ENCODE assay signal across 21 cellular contexts in genomic region chr10:133023216-133023843, GRCh38.
DNase-seq lines count a peak whose midpoint lies in the region; ATAC-seq, FAIRE-seq and TF ChIP-seq lines count a peak whose summit lies in the region.
"Had no signal": no experiment of that assay in that cellular context is flagged by ENCODE, and none has a peak within 500 bp of the region (broad histone marks: within the 10 kb centered on the region; RNA-seq: fewer than 3 reads in every experiment).

No MANE protein-coding gene starts in this region.

- CTCF ChIA-PET in WTC11 (lab: Charles Lee) = interaction anchor here (1.4 kb wide), 1 partner anchor 27 kb away, joined by 3 read pairs; no protein-coding TSS in a partner anchor

- peak overlapping the region; percentile 84; the same call in 1 of the 2 replicates for H3K27ac Mint-ChIP-seq in WTC11
- H3K27ac Mint-ChIP-seq: CD4-positive, alpha-beta T cell; GM23338; HFFc6; IgD-negative memory B cell had no signal

- peaks cover 16% of the 10 kb centered on the region for H3K27me3 Mint-ChIP-seq in WTC11 (ENCODE audit: low read depth)

- no peak for TF ChIP-seq POLR2A in uterus (IDR thresholded peaks at IDR 0.05)

- TF ChIP-seq CTCF in heart right ventricle (IDR thresholded peaks at IDR 0.05) (no peak), WTC11 (IDR thresholded peaks at IDR 0.05) (no peak), kidney (IDR thresholded peaks at IDR 0.05; ENCODE audit: borderline replicate concordance, extremely low read depth, insufficient read depth) (no peak), uterus (IDR thresholded peaks at IDR 0.05) (no peak)

- peak overlapping the region; percentile 21 for H3K14ac ChIP-seq in neuronal stem cell (ENCODE audit: low read length)

- H3K27me3 ChIP-seq in heart right ventricle = peaks cover 0 to 75% (median 28%) of the 10 kb centered on the region in 7 donors
- H3K27me3 ChIP-seq in neuronal stem cell (ENCODE audit: control insufficient read depth in 3 of 3, insufficient read depth in 3 of 3, low read depth in 1 of 3, low read length in 3 of 3) = peaks cover 0 to 51% (median 0%) of the 10 kb centered on the region in 3 experiments
- no peaks in the 10 kb centered on the region for H3K27me3 ChIP-seq in uterus

- peak overlapping the region; percentile 80 for H3K23ac ChIP-seq in neuronal stem cell (ENCODE audit: low read depth, low read length, poor library complexity)

- H2BK15ac ChIP-seq in neuronal stem cell (ENCODE audit: low read length) = peak overlapping the region; percentile 43

- H2BK120ac ChIP-seq in neuronal stem cell (ENCODE audit: low read depth, low read length) = no peak overlapping the region

- WGBS in heart right ventricle, 2 donors = 87 to 91% methylated on average over 31 of the region's 31 CpGs
- WGBS in neuronal stem cell (ENCODE audit: extremely low coverage in 2 of 2, insufficient read length in 2 of 2, insufficient replicate concordance in 1 of 2), 2 donors = no CpG with 5 or more reads among the region's 31 CpGs

- H3K9me3 ChIP-seq in heart right ventricle (no peaks in the 10 kb centered on the region), kidney (ENCODE audit: control insufficient read depth in 1 of 2, low read length in 2 of 2) (no peaks in the 10 kb centered on the region), neuronal stem cell (replicated peaks in 1 of 2; ENCODE audit: control insufficient read depth in 2 of 2, insufficient read depth in 1 of 2, low read depth in 1 of 2, low read length in 2 of 2) (peaks cover 0 to 1% of the 10 kb centered on the region in 2 donors), uterus (no peaks in the 10 kb centered on the region)

- DNase-seq in Right ventricle myocardium inferior (ENCODE audit: missing footprints) (peak; percentile 64), heart right ventricle (no peak), WTC11 (ENCODE audit: low spot score) (no peak), kidney (peak; percentile 62), neuronal stem cell (ENCODE audit: low spot score) (no peak), uterus (no peak), SHP77 (lab: John Stamatoyannopoulos, UW) (no peak), kidney tubule cell (ENCODE audit: low spot score) (no peak)
- DNase-seq: 8988T; CD4-positive, alpha-beta T cell; DND-41; EL; H7; HFFc6; KG1 had no signal

- H3K9ac ChIP-seq in kidney (ENCODE audit: low read length in 2 of 2) (no peak overlapping the region), neuronal stem cell (ENCODE audit: low read depth, low read length, poor library complexity) (no peak overlapping the region)

- H3K4ac ChIP-seq in neuronal stem cell (ENCODE audit: low read length) = peak overlapping the region; percentile 38

- peak overlapping the region; percentile 69 for H2AFZ ChIP-seq in neuronal stem cell (ENCODE audit: low read length)
- H2AFZ ChIP-seq: GM23338 had no signal

- H3K4me2 ChIP-seq in neuronal stem cell (ENCODE audit: insufficient read depth, low read length, poor library complexity, severe bottlenecking) = no peak overlapping the region
- H3K4me2 ChIP-seq: GM23338 had no signal

- no peak for FAIRE-seq in kidney (lab: Jason Lieb, UNC)
- FAIRE-seq: GM12878, GM19239, HTR-8/SVneo had no signal

- ATAC-seq in Right ventricle myocardium inferior (no peak), heart right ventricle (no peak), WTC11 (no peak)
- ATAC-seq: GM12878, GM23338, HCT116 had no signal

- H2BK12ac ChIP-seq in neuronal stem cell (ENCODE audit: low read length) = peak overlapping the region; percentile 73

- intact Hi-C loops in Right ventricle myocardium inferior (cut with DNase I) = no loop called here
- intact Hi-C loops in heart right ventricle (cut with DNase I) = no loop called here
- intact Hi-C loops in kidney (cut with DNase I) = no loop called here
- intact Hi-C loops in uterus (cut with DNase I; ENCODE audit: low total_unique reads) = no loop called here

- peak overlapping the region in 3 of 10 donors; percentile 30 to 64 (median 59) for H3K27ac ChIP-seq in heart right ventricle
- no peak overlapping the region for H3K27ac ChIP-seq in kidney (ENCODE audit: low read depth in 2 of 2, low read length in 2 of 2)
- H3K27ac ChIP-seq in neuronal stem cell (replicated peaks; ENCODE audit: low read length) = no peak overlapping the region
- H3K27ac ChIP-seq in uterus = no peak overlapping the region

- no peaks in the 10 kb centered on the region for H3K36me3 Mint-ChIP-seq in WTC11
- H3K36me3 Mint-ChIP-seq: IgD-negative memory B cell had no signal

- H3K4me1 ChIP-seq in heart right ventricle (peaks cover 0 to 11% (median 7%) of the 10 kb centered on the region in 9 donors), kidney (ENCODE audit: control insufficient read depth in 1 of 2, insufficient read depth in 1 of 2, low read depth in 1 of 2, low read length in 2 of 2) (no peaks in the 10 kb centered on the region), neuronal stem cell (ENCODE audit: control insufficient read depth in 2 of 2, insufficient read depth in 1 of 2, low read depth in 1 of 2, low read length in 2 of 2) (peaks cover 0 to 9% of the 10 kb centered on the region in 2 donors), uterus (no peaks in the 10 kb centered on the region)

- peak overlapping the region; percentile 60 for H2BK5ac ChIP-seq in neuronal stem cell (ENCODE audit: low read length)

- no peaks in the 10 kb centered on the region for H3K36me3 ChIP-seq in heart right ventricle
- no peaks in the 10 kb centered on the region for H3K36me3 ChIP-seq in kidney (ENCODE audit: control insufficient read depth in 1 of 2, insufficient read depth in 2 of 2, low read length in 2 of 2)
- H3K36me3 ChIP-seq in neuronal stem cell (replicated peaks in 1 of 2; ENCODE audit: control insufficient read depth in 2 of 2, insufficient read depth in 2 of 2, low read length in 2 of 2) = no peaks in the 10 kb centered on the region
- H3K36me3 ChIP-seq in uterus = no peaks in the 10 kb centered on the region

- H3K4me3 Mint-ChIP-seq in WTC11 = no peak overlapping the region
- H3K4me3 Mint-ChIP-seq: CD4-positive, alpha-beta T cell; GM23338; HFFc6; IgD-negative memory B cell had no signal

- H2AK5ac ChIP-seq in neuronal stem cell (ENCODE audit: low read depth, low read length) = peak overlapping the region; percentile 96

- H3K4me3 ChIP-seq in heart right ventricle (no peak overlapping the region), kidney (ENCODE audit: low read length in 2 of 2) (no peak overlapping the region), neuronal stem cell (ENCODE audit: low read length in 2 of 2) (no peak overlapping the region), uterus (no peak overlapping the region)
- H3K4me3 ChIP-seq: GM12878, GM23338 had no signal

- peaks cover 14% of the 10 kb centered on the region for H3K4me1 Mint-ChIP-seq in WTC11
- H3K4me1 Mint-ChIP-seq: IgD-negative memory B cell had no signal

- no peak overlapping the region for H4K91ac ChIP-seq in neuronal stem cell (ENCODE audit: low read depth, low read length, poor library complexity)

- no peaks in the 10 kb centered on the region for H3K9me3 Mint-ChIP-seq in WTC11
- H3K9me3 Mint-ChIP-seq: CD4-positive, alpha-beta T cell; GM23338 had no signal

- no peaks in the 10 kb centered on the region for H3K79me1 ChIP-seq in neuronal stem cell (ENCODE audit: low read depth, low read length)

- POLR2A ChIA-PET in WTC11 (lab: Charles Lee) = no interaction called here

- H4K8ac ChIP-seq in neuronal stem cell (ENCODE audit: low read depth, low read length) = peak overlapping the region; percentile 23

- H3K18ac ChIP-seq in neuronal stem cell (ENCODE audit: low read length) = peak overlapping the region; percentile 70

TF ChIP-seq in WTC11, 78 proteins besides CTCF, POLR2A, EP300 and RAD21:
- no peak for TF ChIP-seq ATF1 (CRISPR knock-in tag; IDR thresholded peaks at IDR 0.05)
- no peak for TF ChIP-seq EMX1 (CRISPR knock-in tag; IDR thresholded peaks at IDR 0.05)
- TF ChIP-seq AR (CRISPR knock-in tag; IDR thresholded peaks at IDR 0.05) = no peak
- TF ChIP-seq TEAD1 (CRISPR knock-in tag; IDR thresholded peaks at IDR 0.05) = no peak
- no peak for TF ChIP-seq ETV6 (CRISPR knock-in tag; IDR thresholded peaks at IDR 0.05)

Comparison
In these comparisons a context has a peak if more than half of its experiments do, and no peak if none do; other contexts are left out.
1. DNase-seq: peak in Right ventricle myocardium inferior (single experiment) and kidney (single experiment); none in heart right ventricle (0 of 2), WTC11 (single experiment), neuronal stem cell (single experiment), uterus (0 of 2), SHP77 (0 of 2) and kidney tubule cell (single experiment).